In genomic region chr15:90264649-90265048, GRCh38 we compare ENCODE assay signal across 6 cellular contexts. TPM values are rescaled to one million over a fixed set of nuclear protein-coding genes. Genes with fewer than 3 reads are reported as not detected.
DNase-seq lines count a peak whose midpoint lies in the region; ATAC-seq and TF ChIP-seq lines count a peak whose summit lies in the region.

No MANE protein-coding gene starts in this region.

- H3K4me3 ChIP-seq in SK-N-SH (ENCODE audit: low read depth in 2 of 2, low read length in 1 of 2) (peak overlapping the region; percentile 69 to 94), fibroblast of lung (replicated peaks in 1 of 4; ENCODE audit: control extremely low read depth in 1 of 4, insufficient read depth in 1 of 4, low read depth in 3 of 4, low read length in 4 of 4) (peak overlapping the region; percentile 91 to 99 (median 95))

- H3K79me2 ChIP-seq in SK-N-SH (ENCODE audit: insufficient read depth) = peaks cover 41% of the 10 kb centered on the region
- peaks cover 33% of the 10 kb centered on the region for H3K79me2 ChIP-seq in fibroblast of lung (ENCODE audit: control insufficient read depth, insufficient read depth, low read length)

- ATAC-seq in CD4-positive, alpha-beta T cell (ENCODE audit: poor library complexity) = no peak
- ATAC-seq in stimulated activated effector memory CD8-positive, alpha-beta T cell treated with anti-CD3 and anti-CD28 coated beads, Interleukin-12 subunit alpha, Interleukin-12 subunit beta, amount 100 ng/mL, for 72 hours = peak; percentile 72

- peak overlapping the region; percentile 88; the same call in 1 of the 2 replicates for H2AFZ ChIP-seq in SK-N-SH (ENCODE audit: low read depth)
- peak overlapping the region; percentile 13 for H2AFZ ChIP-seq in fibroblast of lung (ENCODE audit: low read length)

- H3K36me3 ChIP-seq in SK-N-SH (replicated peaks in 1 of 2; ENCODE audit: control insufficient read depth in 1 of 2, insufficient read depth in 2 of 2, low read length in 1 of 2) = peaks cover 12 to 28% of the 10 kb centered on the region in 2 experiments
- no peaks in the 10 kb centered on the region for H3K36me3 ChIP-seq in fibroblast of lung (ENCODE audit: control insufficient read depth, insufficient read depth, low read length)

- peaks cover 49% of the 10 kb centered on the region for H3K4me1 Mint-ChIP-seq in CD4-positive, alpha-beta T cell (ENCODE audit: low read depth)
- H3K4me1 Mint-ChIP-seq in stimulated activated effector memory CD8-positive, alpha-beta T cell treated with anti-CD3 and anti-CD28 coated beads, Interleukin-12 subunit alpha, Interleukin-12 subunit beta, amount 100 ng/mL, for 72 hours = peaks cover 52% of the 10 kb centered on the region

- TF ChIP-seq EP300 in SK-N-SH (IDR thresholded peaks at IDR 0.05; ENCODE audit: borderline replicate concordance in 1 of 2, low read depth in 1 of 2, low read length in 1 of 2) = no peak

- TF ChIP-seq CTCF in CD4-positive, alpha-beta T cell (IDR thresholded peaks at IDR 0.05) = no peak
- TF ChIP-seq CTCF in SK-N-SH (IDR thresholded peaks at IDR 0.05) (no peak), fibroblast of lung (conservative IDR thresholded peaks at IDR 0.05 in 1 of 2, IDR thresholded peaks at IDR 0.05 in 1 of 2; ENCODE audit: low read depth in 1 of 2, low read length in 2 of 2) (no peak)

- H3K27me3 ChIP-seq in CD4-positive, alpha-beta T cell (ENCODE audit: control insufficient read depth, insufficient read depth, low read length) = no peaks in the 10 kb centered on the region
- H3K27me3 ChIP-seq in SK-N-SH (ENCODE audit: insufficient read depth) (no peaks in the 10 kb centered on the region), fibroblast of lung (ENCODE audit: control insufficient read depth, insufficient read depth, low read length) (no peaks in the 10 kb centered on the region)

- peaks cover 44% of the 10 kb centered on the region for H3K36me3 Mint-ChIP-seq in CD4-positive, alpha-beta T cell (ENCODE audit: low read depth)
- peaks cover 50% of the 10 kb centered on the region for H3K36me3 Mint-ChIP-seq in stimulated activated effector memory CD8-positive, alpha-beta T cell treated with anti-CD3 and anti-CD28 coated beads, Interleukin-12 subunit alpha, Interleukin-12 subunit beta, amount 100 ng/mL, for 72 hours

- H3K4me3 Mint-ChIP-seq in CD4-positive, alpha-beta T cell = peak overlapping the region; percentile 90
- peak overlapping the region; percentile 98 for H3K4me3 Mint-ChIP-seq in stimulated activated effector memory CD8-positive, alpha-beta T cell treated with anti-CD3 and anti-CD28 coated beads, Interleukin-12 subunit alpha, Interleukin-12 subunit beta, amount 100 ng/mL, for 72 hours

- H3K27ac Mint-ChIP-seq in CD4-positive, alpha-beta T cell = peak overlapping the region; percentile 98
- peak overlapping the region; percentile 96 for H3K27ac Mint-ChIP-seq in stimulated activated effector memory CD8-positive, alpha-beta T cell treated with anti-CD3 and anti-CD28 coated beads, Interleukin-12 subunit alpha, Interleukin-12 subunit beta, amount 100 ng/mL, for 72 hours

- H3K9ac ChIP-seq in SK-N-SH (peak overlapping the region; percentile 85; the same call in 1 of the 2 replicates), fibroblast of lung (ENCODE audit: insufficient read depth, low read length) (peak overlapping the region; percentile 92)

- H3K9me3 ChIP-seq in CD4-positive, alpha-beta T cell (ENCODE audit: control insufficient read depth, low read length) = no peaks in the 10 kb centered on the region
- no peaks in the 10 kb centered on the region for H3K9me3 ChIP-seq in SK-N-SH
- no peaks in the 10 kb centered on the region for H3K9me3 ChIP-seq in fibroblast of lung (ENCODE audit: control insufficient read depth, insufficient read depth, low read depth, low read length)

- H3K9me2 ChIP-seq in SK-N-SH = no peaks in the 10 kb centered on the region

- H3K4me2 ChIP-seq in SK-N-SH (peak overlapping the region; percentile 99), fibroblast of lung (ENCODE audit: extremely low read depth, insufficient read depth, low read length) (peak overlapping the region; percentile 87)

- POLR2A ChIA-PET in CD4-positive, alpha-beta T cell (lab: Charles Lee) = interaction anchor here (1.2 kb wide), 1 partner anchor 31 kb away, joined by 5 read pairs; the partner anchor contains the start of genes CIB1 and GDPGP1
- POLR2A ChIA-PET in SK-N-SH (lab: Yijun Ruan, JAX) = no interaction called here

- intact Hi-C loops in CD4-positive, alpha-beta T cell (cut with DNase I, micrococcal nuclease) = loop anchor here (1.0 to 10.0 kb wide), 3 partner anchors 30 to 370 kb away; partner anchors contain the start of genes GDPGP1 (in 2 of the 2) and AP3S2 (in 1 of the 2)

- no peaks in the 10 kb centered on the region for H3K9me3 Mint-ChIP-seq in CD4-positive, alpha-beta T cell
- no peaks in the 10 kb centered on the region for H3K9me3 Mint-ChIP-seq in stimulated activated effector memory CD8-positive, alpha-beta T cell treated with anti-CD3 and anti-CD28 coated beads, Interleukin-12 subunit alpha, Interleukin-12 subunit beta, amount 100 ng/mL, for 72 hours

- H3F3A ChIP-seq in SK-N-SH (replicated peaks; ENCODE audit: insufficient read depth) = peaks cover 10% of the 10 kb centered on the region

- TF ChIP-seq RAD21 in SK-N-SH (IDR thresholded peaks at IDR 0.05; ENCODE audit: low read length) = no peak

- CTCF ChIA-PET in CD4-positive, alpha-beta T cell (lab: Charles Lee) = no interaction called here
- CTCF ChIA-PET in SK-N-SH (lab: Yijun Ruan, JAX) = no interaction called here

- peaks cover 26% of the 10 kb centered on the region for H4K20me1 ChIP-seq in SK-N-SH (ENCODE audit: insufficient read depth)
- no peaks in the 10 kb centered on the region for H4K20me1 ChIP-seq in fibroblast of lung (ENCODE audit: control insufficient read depth, extremely low read depth, insufficient read depth, low read length)

- no peaks in the 10 kb centered on the region for H3K27me3 Mint-ChIP-seq in CD4-positive, alpha-beta T cell

- peak in 2 of 10 experiments; percentile 8 to 13 for DNase-seq in CD4-positive, alpha-beta T cell
- DNase-seq in SK-N-SH (no peak), fibroblast of lung (ENCODE audit: low read depth in 2 of 2) (no peak), cerebellar cortex (ENCODE audit: low spot score) (no peak), SKM-1 treated with dmso at 0.1 percent for 144 hours (lab: John Stamatoyannopoulos, UW; ENCODE audit: unreplicated experiment) (no peak)
- peak; percentile 18 to 66 for DNase-seq in stimulated activated effector memory CD8-positive, alpha-beta T cell treated with anti-CD3 and anti-CD28 coated beads, Interleukin-12 subunit alpha, Interleukin-12 subunit beta, amount 100 ng/mL, for 72 hours (ENCODE audit: low spot score in 2 of 2)

- H3K27ac ChIP-seq in CD4-positive, alpha-beta T cell (ENCODE audit: low read depth, low read length) = peak overlapping the region; percentile 97
- H3K27ac ChIP-seq in SK-N-SH (ENCODE audit: low read depth in 2 of 2, low read length in 1 of 2) (peak overlapping the region; percentile 92 to 95), fibroblast of lung (ENCODE audit: insufficient read depth, low read length) (peak overlapping the region; percentile 93)

- WGBS in SK-N-SH (ENCODE audit: low lambda C conversion rate) = 16% methylated on average over 4 of the region's 4 CpGs

- H3K4me1 ChIP-seq in SK-N-SH (ENCODE audit: control insufficient read depth in 1 of 2, insufficient read depth in 2 of 2, low read depth in 1 of 2, low read length in 1 of 2) = peaks cover 14 to 15% of the 10 kb centered on the region in 2 experiments; a peak in 3 of 4 replicates
- peaks cover 9% of the 10 kb centered on the region for H3K4me1 ChIP-seq in fibroblast of lung (ENCODE audit: control insufficient read depth, extremely low read depth, insufficient read depth, low read length)

TF ChIP-seq in SK-N-SH, 30 proteins besides CTCF, POLR2A, EP300 and RAD21 (continues in another document):
- TF ChIP-seq NRF1 (IDR thresholded peaks at IDR 0.05; ENCODE audit: low read depth, low read length) = no peak

RNA-seq across cellular contexts. Expression of gene NGRN, which starts 0.8 kb away (rescaled TPM):
- total RNA-seq in CD4-positive, alpha-beta T cell = 10 to 100 TPM; 55.7 to 58.4 TPM
- polyA plus RNA-seq in SK-N-SH (2012; rRNA removed) = 48.2 and 66.5 TPM in 2 replicates
- polyA plus RNA-seq in SK-N-SH (2012; cell fraction: cytosol; rRNA removed) = 64.3 and 64.8 TPM in 2 replicates
- 26.8 and 34.3 TPM in 2 replicates for polyA plus RNA-seq in SK-N-SH (2012; cell fraction: nucleus; rRNA removed)
- total RNA-seq in fibroblast of lung = 96.1 and 96.8 TPM in 2 replicates
- 55.3 and 58.7 TPM in 2 replicates for polyA plus RNA-seq in fibroblast of lung
- polyA plus RNA-seq in fibroblast of lung (2012) = 50.7 and 54.0 TPM in 2 replicates
- 23.5 and 24.6 TPM in 2 replicates for polyA minus RNA-seq in fibroblast of lung (ENCODE audit: low replicate concordance)

RNA-seq across cellular contexts. Expression of gene TTLL13, which starts 15.3 kb away (rescaled TPM):
- 1 to 10 TPM in 1 of 2 experiments, under 1 TPM in 1; 0.63 to 1.8 TPM for total RNA-seq in CD4-positive, alpha-beta T cell
- polyA plus RNA-seq in SK-N-SH (2012; rRNA removed) (0.03 and 0.06 TPM in 2 replicates), fibroblast of lung (0.03 and 0.08 TPM in 2 replicates)
- 0.01 TPM in 1 of 2 replicates, not detected in the other for polyA plus RNA-seq in SK-N-SH (2012; cell fraction: cytosol; rRNA removed)
- polyA plus RNA-seq in SK-N-SH (2012; cell fraction: nucleus; rRNA removed) = 0.38 and 1.1 TPM in 2 replicates
- under 0.01 TPM in 1 of 2 replicates, not detected in the other for total RNA-seq in fibroblast of lung
- polyA plus RNA-seq in fibroblast of lung (2012) = not detected in 2 replicates
- not detected in 2 replicates for polyA minus RNA-seq in fibroblast of lung (ENCODE audit: low replicate concordance)

RNA-seq across cellular contexts. Expression of gene GDPGP1, which starts 30.6 kb away (rescaled TPM):
- 1 to 10 TPM; 7.5 to 8.3 TPM for total RNA-seq in CD4-positive, alpha-beta T cell
- polyA plus RNA-seq in SK-N-SH (2012; rRNA removed) = 2.2 and 2.4 TPM in 2 replicates
- 0.93 and 2.1 TPM in 2 replicates for polyA plus RNA-seq in SK-N-SH (2012; cell fraction: cytosol; rRNA removed)
- 4.0 and 5.3 TPM in 2 replicates for polyA plus RNA-seq in SK-N-SH (2012; cell fraction: nucleus; rRNA removed)
- 6.2 and 9.7 TPM in 2 replicates for total RNA-seq in fibroblast of lung
- 1.9 and 2.5 TPM in 2 replicates for polyA plus RNA-seq in fibroblast of lung
- polyA plus RNA-seq in fibroblast of lung (2012) = 2.3 and 2.8 TPM in 2 replicates
- 9.3 and 11.3 TPM in 2 replicates for polyA minus RNA-seq in fibroblast of lung (ENCODE audit: low replicate concordance)

RNA-seq across cellular contexts. Expression of gene CIB1, which starts 30.9 kb away (rescaled TPM):
- 100 to 1,000 TPM; 279 to 295 TPM for total RNA-seq in CD4-positive, alpha-beta T cell
- polyA plus RNA-seq in SK-N-SH (2012; rRNA removed) (74.7 and 87.9 TPM in 2 replicates), fibroblast of lung (42.7 and 62.2 TPM in 2 replicates)
- 52.7 and 60.3 TPM in 2 replicates for polyA plus RNA-seq in SK-N-SH (2012; cell fraction: cytosol; rRNA removed)
- polyA plus RNA-seq in SK-N-SH (2012; cell fraction: nucleus; rRNA removed) = 63.1 and 96.6 TPM in 2 replicates
- 17.7 and 27.7 TPM in 2 replicates for total RNA-seq in fibroblast of lung
- 58.8 and 95.0 TPM in 2 replicates for polyA plus RNA-seq in fibroblast of lung (2012)
- polyA minus RNA-seq in fibroblast of lung (ENCODE audit: low replicate concordance) = 52.8 and 118 TPM in 2 replicates

Comparison
In these comparisons a context has a peak if more than half of its experiments do, and no peak if none do; other contexts are left out.
1. DNase-seq: peak in stimulated activated effector memory CD8-positive, alpha-beta T cell treated with anti-CD3 and anti-CD28 coated beads, Interleukin-12 subunit alpha, Interleukin-12 subunit beta, amount 100 ng/mL, for 72 hours (2 of 2); none in SK-N-SH (single experiment), fibroblast of lung (0 of 2), cerebellar cortex (single experiment) and SKM-1 treated with dmso at 0.1 percent for 144 hours (single experiment).
2. Peak in every context shown above with its lines, with median percentiles within 50 percentile points of each other: H3K27ac ChIP-seq.